ENCODE assay signal across 23 cellular contexts in genomic region chr14:37472906-37473305, GRCh38.
"Had no signal": no experiment of that assay in that cellular context is flagged by ENCODE, and none has a peak within 500 bp of the region (broad histone marks: within the 10 kb centered on the region; RNA-seq: fewer than 3 reads in every experiment).

No MANE protein-coding gene starts in this region.

- H2AFZ ChIP-seq: hepatocyte had no signal

- H3K27me3 ChIP-seq: hepatocyte, pancreas, sigmoid colon, spleen, tibial nerve, uterus had no signal

- H3K4me3 Mint-ChIP-seq: naive thymus-derived CD8-positive, alpha-beta T cell; nephron; neural crest cell; stimulated activated effector memory CD8-positive, alpha-beta T cell treated with anti-CD3 and anti-CD28 coated beads, Interleukin-12 subunit alpha, Interleukin-12 subunit beta, amount 100 ng/mL, for 72 hours; stimulated activated naive CD8-positive, alpha-beta T cell treated with anti-CD3 and anti-CD28 coated beads, Interleukin-15, Interleukin-2, amounts not matched to agents 100 ng/mL and 50 ng/mL, for 24 hours; type B pancreatic cell had no signal

- H3K4me2 ChIP-seq: hepatocyte had no signal

- H3K79me2 ChIP-seq: hepatocyte had no signal

- H3K4me1 Mint-ChIP-seq: naive thymus-derived CD8-positive, alpha-beta T cell; nephron; neural crest cell; stimulated activated effector memory CD8-positive, alpha-beta T cell treated with anti-CD3 and anti-CD28 coated beads, Interleukin-12 subunit alpha, Interleukin-12 subunit beta, amount 100 ng/mL, for 72 hours had no signal

- H3K4me1 ChIP-seq: left ventricle myocardium inferior, pancreas, prostate gland, sigmoid colon, spleen, tibial nerve, uterus had no signal

- H3K4me3 ChIP-seq: hepatocyte, left ventricle myocardium inferior, lung, pancreas, prostate gland, sigmoid colon, spleen, tibial nerve, uterus had no signal

- H3K27me3 Mint-ChIP-seq: stimulated activated naive CD8-positive, alpha-beta T cell treated with anti-CD3 and anti-CD28 coated beads, Interleukin-15, Interleukin-2, amounts not matched to agents 100 ng/mL and 50 ng/mL, for 24 hours; type B pancreatic cell had no signal

- H3K27ac ChIP-seq: hepatocyte, left ventricle myocardium inferior, pancreas, sigmoid colon, spleen, tibial nerve, uterus had no signal

- ATAC-seq: naive thymus-derived CD8-positive, alpha-beta T cell; pancreas; right cardiac atrium; stimulated activated effector memory CD8-positive, alpha-beta T cell treated with anti-CD3 and anti-CD28 coated beads, Interleukin-12 subunit alpha, Interleukin-12 subunit beta, amount 100 ng/mL, for 72 hours had no signal

- H3K9me3 Mint-ChIP-seq: type B pancreatic cell had no signal

- H3K9me3 ChIP-seq: pancreas, prostate gland, uterus had no signal

- H3K36me3 Mint-ChIP-seq: stimulated activated effector memory CD8-positive, alpha-beta T cell treated with anti-CD3 and anti-CD28 coated beads, Interleukin-12 subunit alpha, Interleukin-12 subunit beta, amount 100 ng/mL, for 72 hours; type B pancreatic cell had no signal

- DNase-seq: islet precursor cell; left ventricle myocardium inferior; naive thymus-derived CD8-positive, alpha-beta T cell; nucleus accumbens; pancreas; posterior cingulate gyrus; retina; right cardiac atrium; sigmoid colon; small intestine; spleen; stimulated activated CD4-positive, alpha-beta T cell treated with anti-CD3 and anti-CD28 coated beads, Interleukin-4, amount 100 ng/mL, for 24 hours; stimulated activated naive CD4-positive, alpha-beta T cell; uterus had no signal

- H3K27ac Mint-ChIP-seq: naive thymus-derived CD8-positive, alpha-beta T cell; nephron; stimulated activated effector memory CD8-positive, alpha-beta T cell treated with anti-CD3 and anti-CD28 coated beads, Interleukin-12 subunit alpha, Interleukin-12 subunit beta, amount 100 ng/mL, for 72 hours; stimulated activated naive CD8-positive, alpha-beta T cell treated with anti-CD3 and anti-CD28 coated beads, Interleukin-15, Interleukin-2, amounts not matched to agents 100 ng/mL and 50 ng/mL, for 24 hours; type B pancreatic cell had no signal

- H3K36me3 ChIP-seq: left ventricle myocardium inferior, pancreas, prostate gland, sigmoid colon, spleen, uterus had no signal
